14 cellular contexts compared by ENCODE assay signal in genomic region chr7:73899731-73900142, GRCh38. TPM values are rescaled to one million over a fixed set of nuclear protein-coding genes. Genes with fewer than 3 reads are reported as not detected.
A peak's percentile ranks its signal among the peaks of the same experiment; 100 is the strongest.
DNase-seq lines count a peak whose midpoint lies in the region; TF ChIP-seq lines count a peak whose summit lies in the region.
"Had no signal": no experiment of that assay in that cellular context is flagged by ENCODE, and none has a peak within 500 bp of the region (broad histone marks: within the 10 kb centered on the region; RNA-seq: fewer than 3 reads in every experiment).

No MANE protein-coding gene starts in this region.

- CTCF ChIA-PET in AG04450 (lab: Charles Lee): interaction anchor here (0.6 to 1.5 kb wide), 2 partner anchors 93 to 127 kb away, joined by 3 to 4 read pairs; no protein-coding TSS in a partner anchor

- POLR2A ChIA-PET in AG04450 (lab: Yijun Ruan, JAX): interaction anchor here (0.9 to 1.0 kb wide), 2 partner anchors 13 to 49 kb away, joined by 3 to 4 read pairs; no protein-coding TSS in a partner anchor

- H3K4me3 ChIP-seq in AG04450 (ENCODE audit: low read depth, low read length): no peak overlapping the region
- H3K4me3 ChIP-seq in MG63: no peak overlapping the region
- no peak overlapping the region for H3K4me3 ChIP-seq in HAP-1

- DNase-seq in AG04450 (ENCODE audit: low read depth, low spot score) (peak; percentile 54), MG63 (peak; percentile 92), chondrocyte (ENCODE audit: low spot score) (no peak), occipital lobe (lab: John Stamatoyannopoulos, UW) (no peak), HAP-1 (ENCODE audit: low spot score in 2 of 2) (no peak), SKM-1 (lab: John Stamatoyannopoulos, UW; ENCODE audit: unreplicated experiment) (no peak)
- no peak for DNase-seq in effector CD4-positive, alpha-beta T cell
- DNase-seq: CD4-positive, alpha-beta memory T cell; stimulated activated CD4-positive, alpha-beta T cell treated with anti-CD3 and anti-CD28 coated beads, Interleukin-2, amount 100 ng/mL, for 24 hours had no signal

- H3K27me3 Mint-ChIP-seq in chondrocyte (ENCODE audit: low read depth): no peaks in the 10 kb centered on the region
- H3K27me3 Mint-ChIP-seq in nephron (ENCODE audit: low read depth): no peaks in the 10 kb centered on the region

- in situ Hi-C loops in HAP-1 (cut with MboI; ENCODE audit: low sequenced_read_pairs): no loop called here

- TF ChIP-seq CTCF in AG04450 (IDR thresholded peaks at IDR 0.05; ENCODE audit: low read depth, low read length): no peak
- TF ChIP-seq CTCF in chondrocyte (IDR thresholded peaks at IDR 0.05): no peak
- no peak for TF ChIP-seq CTCF in nephron (IDR thresholded peaks at IDR 0.05; ENCODE audit: unreplicated experiment in 3 of 3)

- H3K27ac ChIP-seq in AG04450 (ENCODE audit: low read depth, low read length): peak overlapping the region; percentile 65
- H3K27ac ChIP-seq: HL-60 had no signal

- H3K36me3 ChIP-seq in MG63 (no peaks in the 10 kb centered on the region), HAP-1 (replicated peaks) (no peaks in the 10 kb centered on the region)

- H3K9me3 ChIP-seq in AG04450 (ENCODE audit: control insufficient read depth, insufficient read depth, low read length) (peaks cover 10% of the 10 kb centered on the region; the same call in 1 of the 2 replicates), MG63 (no peaks in the 10 kb centered on the region), HAP-1 (0 out of 2 replicates have a peak, but pooled peaks cover 4% of the 10 kb centered on the region)

- H3K27ac Mint-ChIP-seq in chondrocyte (ENCODE audit: unreplicated experiment) (peak overlapping the region; percentile 91), nephron (peak overlapping the region in 2 of 3 experiments; percentile 77 to 92)
- H3K27ac Mint-ChIP-seq: T-helper 2 cell treated with Interferon-gamma antibody and Interleukin-4, amounts not matched to agents 5 μg/mL and 100 μg/mL, for 36 hours had no signal

- H3K27me3 ChIP-seq in AG04450 (ENCODE audit: control insufficient read depth, insufficient read depth, low read length) (no peaks in the 10 kb centered on the region), MG63 (no peaks in the 10 kb centered on the region), HAP-1 (ENCODE audit: low read depth) (no peaks in the 10 kb centered on the region)

- peaks cover 67% of the 10 kb centered on the region for H3K4me1 Mint-ChIP-seq in chondrocyte (ENCODE audit: low read depth)
- H3K4me1 Mint-ChIP-seq in nephron: peaks cover 35% of the 10 kb centered on the region
- H3K4me1 Mint-ChIP-seq: CD4-positive, alpha-beta memory T cell had no signal

- no peaks in the 10 kb centered on the region for H3K4me1 ChIP-seq in HAP-1

- H3K9me3 Mint-ChIP-seq in chondrocyte (ENCODE audit: low read depth) (peaks cover 10% of the 10 kb centered on the region), nephron (peaks cover 21% of the 10 kb centered on the region)
- H3K9me3 Mint-ChIP-seq: T-helper 2 cell treated with Interferon-gamma antibody and Interleukin-4, amounts not matched to agents 5 μg/mL and 100 μg/mL, for 36 hours had no signal

- H3K36me3 Mint-ChIP-seq in chondrocyte (ENCODE audit: low read depth): peaks cover 6% of the 10 kb centered on the region
- peaks cover 14% of the 10 kb centered on the region for H3K36me3 Mint-ChIP-seq in nephron (ENCODE audit: low read depth)
- H3K36me3 Mint-ChIP-seq: CD4-positive, alpha-beta memory T cell had no signal

- H3K4me3 Mint-ChIP-seq in chondrocyte (ENCODE audit: unreplicated experiment) (peak overlapping the region; percentile 16), nephron (peak overlapping the region in 1 of 3 experiments; percentile 3)
- H3K4me3 Mint-ChIP-seq: CD4-positive, alpha-beta memory T cell; T-helper 2 cell treated with Interferon-gamma antibody and Interleukin-4, amounts not matched to agents 5 μg/mL and 100 μg/mL, for 36 hours had no signal

RNA-seq across cellular contexts. Expression of gene TMEM270, which starts 38.8 kb away (rescaled TPM):
- polyA plus RNA-seq in AG04450 (2011; rRNA removed): not detected in 2 replicates
- polyA minus RNA-seq in AG04450 (2011; rRNA and poly(A)+ RNA removed): not detected in 2 replicates
- total RNA-seq in MG63 (2014; rRNA removed; shearing (Covaris generic); ENCODE audit: low replicate concordance): not detected in 2 replicates
- 0.25 TPM in 1 of 3 replicates, not detected in the others for total RNA-seq in chondrocyte
- not detected for total RNA-seq in occipital lobe
- total RNA-seq: CD4-positive, alpha-beta memory T cell; epithelial cell of proximal tubule; urinary bladder had no signal
- polyA plus RNA-seq: CD4-positive, alpha-beta memory T cell had no signal

RNA-seq across cellular contexts. Expression of gene METTL27, which starts 57.4 kb away (rescaled TPM):
- 2.6 and 4.4 TPM in 2 replicates for polyA plus RNA-seq in AG04450 (2011; rRNA removed)
- 1.4 and 2.5 TPM in 2 replicates for polyA minus RNA-seq in AG04450 (2011; rRNA and poly(A)+ RNA removed)
- total RNA-seq in MG63 (2014; rRNA removed; shearing (Covaris generic); ENCODE audit: low replicate concordance): not detected in 2 replicates
- total RNA-seq in chondrocyte: 0.51 to 1.7 TPM (median 0.99 TPM) in 3 replicates
- 0.78 TPM for total RNA-seq in occipital lobe

Comparison
In these comparisons a context has a peak if more than half of its experiments do, and no peak if none do; other contexts are left out.
1. DNase-seq: peak in AG04450 (single experiment) and MG63 (single experiment); none in chondrocyte (single experiment), occipital lobe (single experiment), HAP-1 (0 of 2), effector CD4-positive, alpha-beta T cell (single experiment) and SKM-1 (single experiment).